Comparison of ENCODE assay signal across 24 cellular contexts in genomic region chr4:169312690-169313422, GRCh38. TPM values are rescaled to one million over a fixed set of nuclear protein-coding genes. Genes with fewer than 3 reads are reported as not detected.
DNase-seq lines count a peak whose midpoint lies in the region; ATAC-seq, FAIRE-seq and TF ChIP-seq lines count a peak whose summit lies in the region.
"Had no signal": no experiment of that assay in that cellular context is flagged by ENCODE, and none has a peak within 500 bp of the region (broad histone marks: within the 10 kb centered on the region; RNA-seq: fewer than 3 reads in every experiment).

No MANE protein-coding gene starts in this region.

- intact Hi-C loops in IMR-90 (cut with micrococcal nuclease) = no loop called here
- intact Hi-C loops in Right ventricle myocardium superior (cut with DNase I) = no loop called here

- no peak overlapping the region for H3K4me2 ChIP-seq in IMR-90 (ENCODE audit: low read depth, low read length)
- no peak overlapping the region for H3K4me2 ChIP-seq in keratinocyte (ENCODE audit: control insufficient read depth, extremely low read depth, insufficient read depth, low read depth, low read length)
- H3K4me2 ChIP-seq: PC-9 had no signal

- H2BK5ac ChIP-seq in IMR-90 (ENCODE audit: low read depth, low read length, poor library complexity, severe bottlenecking) = no peak overlapping the region

- H3K18ac ChIP-seq in IMR-90 (ENCODE audit: low read depth, low read length) = no peak overlapping the region; the same call in 1 of the 2 replicates

- no peak overlapping the region for H2AK9ac ChIP-seq in IMR-90 (replicated peaks; ENCODE audit: low read depth, low read length, poor library complexity)

- H3K9me1 ChIP-seq in IMR-90 (ENCODE audit: insufficient read depth, low read length) = peaks cover 8% of the 10 kb centered on the region
- H3K9me1 ChIP-seq in keratinocyte (ENCODE audit: control insufficient read depth, extremely low read depth, insufficient read depth, low read length) = no peaks in the 10 kb centered on the region

- TF ChIP-seq RAD21 in IMR-90 (IDR thresholded peaks at IDR 0.05; ENCODE audit: low read length) = no peak

- H4K20me1 ChIP-seq in IMR-90 (ENCODE audit: insufficient read depth, low read length) (no peaks in the 10 kb centered on the region), keratinocyte (ENCODE audit: control insufficient read depth, extremely low read depth, insufficient read depth, low read length) (no peaks in the 10 kb centered on the region)

- H3K9ac ChIP-seq in IMR-90 (ENCODE audit: low read depth, low read length) (no peak overlapping the region), keratinocyte (ENCODE audit: control insufficient read depth, extremely low read depth, insufficient read depth, low read length) (no peak overlapping the region)

- no peak overlapping the region for H4K8ac ChIP-seq in IMR-90 (ENCODE audit: low read depth in 2 of 2, low read length in 2 of 2)

- TF ChIP-seq CTCF in IMR-90 (conservative IDR thresholded peaks at IDR 0.05; ENCODE audit: low read depth, low read length) = no peak
- TF ChIP-seq CTCF in VCaP (conservative IDR thresholded peaks at IDR 0.05) = no peak
- no peak for TF ChIP-seq CTCF in keratinocyte (optimal IDR thresholded peaks at IDR 0.05 in 1 of 3, IDR thresholded peaks at IDR 0.05 in 1 of 3, conservative IDR thresholded peaks at IDR 0.05 in 1 of 3; ENCODE audit: extremely low read depth in 1 of 3, insufficient read depth in 2 of 3, low read length in 3 of 3)

- POLR2A ChIA-PET in IMR-90 (lab: Charles Lee; ENCODE audit: unreplicated experiment) = no interaction called here

- no peak overlapping the region for H3K27ac ChIP-seq in IMR-90 (ENCODE audit: insufficient read depth, low read length)
- peak overlapping the region; percentile 96 for H3K27ac ChIP-seq in VCaP
- H3K27ac ChIP-seq in keratinocyte (ENCODE audit: control insufficient read depth, insufficient read depth, low read length) = no peak overlapping the region
- no peak overlapping the region for H3K27ac ChIP-seq in small intestine (ENCODE audit: low read depth in 1 of 2, low read length in 1 of 2)
- H3K27ac ChIP-seq: PC-9 had no signal

- H3K79me1 ChIP-seq in IMR-90 (ENCODE audit: low read depth in 1 of 2, low read length in 2 of 2) = peaks cover 0 to 4% of the 10 kb centered on the region in 2 experiments; a peak in 1 of 4 replicates

- H2BK120ac ChIP-seq in IMR-90 (ENCODE audit: low read depth, low read length) = no peak overlapping the region

- dilution Hi-C loops in IMR-90 (cut with HindIII; ENCODE audit: low sequenced_read_pairs, unreplicated experiment) = no loop called here
- dilution Hi-C loops in keratinocyte (cut with MboI; ENCODE audit: extremely low pct_ligation_motif_present, low sequenced_read_pairs) = no loop called here

- H4K91ac ChIP-seq in IMR-90 (ENCODE audit: insufficient read depth, low read depth, low read length) = no peak overlapping the region

- peaks cover 8% of the 10 kb centered on the region for H3K4me1 ChIP-seq in IMR-90 (ENCODE audit: control insufficient read depth, insufficient read depth, low read length)
- H3K4me1 ChIP-seq in keratinocyte (ENCODE audit: control insufficient read depth, extremely low read depth, insufficient read depth, low read length) = peaks cover 33% of the 10 kb centered on the region
- peaks cover 2 to 8% of the 10 kb centered on the region in 2 donors for H3K4me1 ChIP-seq in small intestine (ENCODE audit: control insufficient read depth in 2 of 2, insufficient read depth in 1 of 2, low read depth in 1 of 2, low read length in 1 of 2)

- H3K36me3 ChIP-seq in IMR-90 (ENCODE audit: control insufficient read depth, insufficient read depth, low read length) (no peaks in the 10 kb centered on the region), keratinocyte (ENCODE audit: control insufficient read depth in 2 of 2, extremely low read depth in 1 of 2, insufficient read depth in 2 of 2, low read length in 2 of 2) (no peaks in the 10 kb centered on the region), small intestine (ENCODE audit: control insufficient read depth in 2 of 2, insufficient read depth in 2 of 2, low read length in 2 of 2) (no peaks in the 10 kb centered on the region)

- no peak overlapping the region for H3K23ac ChIP-seq in IMR-90 (ENCODE audit: low read depth, low read length)

- in situ Hi-C loops in IMR-90 (cut with MboI; ENCODE audit: low sequenced_read_pairs) = no loop called here

- H3K4me3 ChIP-seq in IMR-90 (ENCODE audit: insufficient read depth, low read depth, low read length) (no peak overlapping the region), keratinocyte (ENCODE audit: control insufficient read depth in 2 of 3, extremely low read depth in 1 of 3, insufficient read depth in 2 of 3, low read depth in 1 of 3, low read length in 3 of 3) (no peak overlapping the region), small intestine (ENCODE audit: low read depth in 1 of 2, low read length in 2 of 2) (no peak overlapping the region)
- H3K4me3 ChIP-seq: PC-9 had no signal

- CTCF ChIA-PET in IMR-90 (lab: Yijun Ruan, JAX) = interaction anchor here (1.1 kb wide), 1 partner anchor 140 kb away, joined by 3 read pairs; no protein-coding TSS in a partner anchor

- H2BK15ac ChIP-seq in IMR-90 (ENCODE audit: low read depth, low read length) = 0 out of 3 replicates have a peak overlapping the region, but pooled peaks have one; percentile 52

- H3K79me2 ChIP-seq in keratinocyte (ENCODE audit: control insufficient read depth, insufficient read depth, low read length) = no peaks in the 10 kb centered on the region

- FAIRE-seq in keratinocyte (lab: Jason Lieb, UNC) (peak; percentile 13), small intestine (lab: Jason Lieb, UNC) (no peak)
- FAIRE-seq: G401.6, H1 had no signal

- H2BK20ac ChIP-seq in IMR-90 (ENCODE audit: low read depth, low read length) = peak overlapping the region; percentile 24; the same call in 1 of the 2 replicates

- H3K27me3 ChIP-seq in IMR-90 (ENCODE audit: control insufficient read depth, insufficient read depth, low read length) = no peaks in the 10 kb centered on the region
- no peaks in the 10 kb centered on the region for H3K27me3 ChIP-seq in keratinocyte (ENCODE audit: control insufficient read depth, extremely low read depth, insufficient read depth, low read length)
- H3K27me3 ChIP-seq in small intestine (ENCODE audit: control insufficient read depth in 2 of 2, insufficient read depth in 2 of 2, low read length in 2 of 2) = no peaks in the 10 kb centered on the region

- peak overlapping the region; percentile 39; the same call in 1 of the 2 replicates for H3K14ac ChIP-seq in IMR-90 (replicated peaks; ENCODE audit: low read depth, low read length)

- no TSS peak for BruUV-seq in IMR-90 (replicated peaks; lab: Mats Ljungman, UMichigan)

- no peak for TF ChIP-seq POLR2A in IMR-90 (IDR thresholded peaks at IDR 0.05; ENCODE audit: low read depth, low read length)

- 0 out of 2 replicates have a peak overlapping the region, but pooled peaks have one; percentile 7 for H3K4ac ChIP-seq in IMR-90 (ENCODE audit: low read depth, low read length)

- H2AFZ ChIP-seq in IMR-90 (replicated peaks; ENCODE audit: low read length, poor library complexity) (no peak overlapping the region), keratinocyte (ENCODE audit: control insufficient read depth, low read length) (no peak overlapping the region)
- H2AFZ ChIP-seq: PC-9 had no signal

- H3K56ac ChIP-seq in IMR-90 (ENCODE audit: extremely low read depth, insufficient read depth, low read length) = no peak overlapping the region

- H4K5ac ChIP-seq in IMR-90 (ENCODE audit: low read depth, low read length) = no peak overlapping the region

- ATAC-seq in IMR-90 (ENCODE audit: low read depth) (no peak), Right ventricle myocardium superior (ENCODE audit: poor library complexity) (no peak), left lobe of liver (no peak)

- DNase-seq in IMR-90 = no peak
- DNase-seq in keratinocyte (ENCODE audit: low read depth, low spot score) = no peak
- DNase-seq in small intestine = peak; percentile 55
- no peak for DNase-seq in islet precursor cell
- no peak for DNase-seq in dermis blood vessel endothelial cell
- DNase-seq in Right ventricle myocardium superior = no peak
- no peak for DNase-seq in left lobe of liver (ENCODE audit: low spot score)
- DNase-seq: C1 segment of cervical spinal cord; CD4-positive, alpha-beta memory T cell; COR-L47; HCEC 1CT; KG1; NCI-H1092; NCI-H1417 treated with DMSO at 0.1 percent for 48 hours; NCI-H187; NCI-H2171 treated with DMSO at 0.1 percent for 48 hours; NCI-H345; NCI-H510A treated with DMSO at 0.1 percent for 48 hours; PC-9; RPMI8226; SHP77 had no signal

- H3K9me3 ChIP-seq in IMR-90 (ENCODE audit: control insufficient read depth, insufficient read depth, low read length) = no peaks in the 10 kb centered on the region
- no peaks in the 10 kb centered on the region for H3K9me3 ChIP-seq in keratinocyte (ENCODE audit: control insufficient read depth, low read depth, low read length)
- H3K9me3 ChIP-seq in small intestine (ENCODE audit: control insufficient read depth, low read depth) = no peaks in the 10 kb centered on the region

- H2AK5ac ChIP-seq in IMR-90 (ENCODE audit: low read depth, low read length) = peak overlapping the region; percentile 75

- 100% methylated on average over 1 of the region's 6 CpGs; no CpG with 5 or more reads in 1 of the 2 experiments for WGBS in IMR-90 (ENCODE audit: extremely low coverage in 2 of 2, insufficient read length in 1 of 2), 2 experiments
- 48 to 71% (median 54%) methylated on average over 6 of the region's 6 CpGs for WGBS in small intestine, 3 donors

TF ChIP-seq in IMR-90, 13 proteins besides CTCF, POLR2A, EP300 and RAD21 (continues in another document):
- TF ChIP-seq RCOR1 (IDR thresholded peaks at IDR 0.05; ENCODE audit: insufficient replicate concordance, low read length) (no peak), FOS (IDR thresholded peaks at IDR 0.05; ENCODE audit: low read depth, low read length) (no peak), CHD1 (IDR thresholded peaks at IDR 0.05; ENCODE audit: low read depth, low read length) (no peak), CEBPB (IDR thresholded peaks at IDR 0.05; ENCODE audit: low read depth, low read length) (no peak)

RNA-seq across cellular contexts. Expression of gene SH3RF1, which starts 42.1 kb away (rescaled TPM):
- total RNA-seq in IMR-90 (2012; rRNA removed) (29.8 and 30.0 TPM in 2 replicates), dermis blood vessel endothelial cell (10.8 and 11.2 TPM in 2 replicates), Right ventricle myocardium superior (8.3 TPM), left lobe of liver (7.2 TPM)
- polyA plus RNA-seq in IMR-90 (2012; rRNA removed) (22.0 and 23.1 TPM in 2 replicates), keratinocyte (4.6 to 16.8 TPM (median 9.5 TPM) in 3 replicates), small intestine (10 to 100 TPM; 10.7 to 12.2 (median 10.8) TPM)
- polyA plus RNA-seq in IMR-90 (2012; cell fraction: cytosol; rRNA removed) = 12.1 and 19.9 TPM in 2 replicates
- polyA plus RNA-seq in IMR-90 (2012; cell fraction: nucleus; rRNA removed; ENCODE audit: low replicate concordance) = 27.7 and 38.4 TPM in 2 replicates
- 9.4 TPM for polyA plus RNA-seq in keratinocyte (2011; ENCODE audit: low read depth)
- 8.1 and 8.5 TPM in 2 replicates for polyA plus RNA-seq in keratinocyte (2011; cell fraction: cytosol; rRNA removed)
- polyA plus RNA-seq in keratinocyte (2011; cell fraction: nucleus; rRNA removed) = 13.6 and 13.7 TPM in 2 replicates
- 6.4 and 14.3 TPM in 2 replicates for polyA plus RNA-seq in keratinocyte (2012; ENCODE audit: low replicate concordance)
- polyA minus RNA-seq in keratinocyte = 38.4 to 53.9 TPM (median 51.6 TPM) in 3 replicates
- 13.0 TPM for polyA minus RNA-seq in keratinocyte (2011; cell fraction: cytosol; rRNA and poly(A)+ RNA removed)
- polyA minus RNA-seq in keratinocyte (2011; cell fraction: nucleus; rRNA and poly(A)+ RNA removed) = 28.0 and 48.9 TPM in 2 replicates
